Comparison of ENCODE assay signal across 26 cellular contexts in genomic region chr17:28097901-28098300, GRCh38. TPM values are rescaled to one million over a fixed set of nuclear protein-coding genes. Genes with fewer than 3 reads are reported as not detected.
A peak's percentile ranks its signal among the peaks of the same experiment; 100 is the strongest.
DNase-seq lines count a peak whose midpoint lies in the region; ATAC-seq, FAIRE-seq and TF ChIP-seq lines count a peak whose summit lies in the region.
"Had no signal": no experiment of that assay in that cellular context is flagged by ENCODE, and none has a peak within 500 bp of the region (broad histone marks: within the 10 kb centered on the region; RNA-seq: fewer than 3 reads in every experiment).

No MANE protein-coding gene starts in this region.

- peak; percentile 12 for DNase-seq in SIG-M5 treated with dmso at 0.1 percent for 504 hours (lab: John Stamatoyannopoulos, UW; ENCODE audit: unreplicated experiment)
- no peak for DNase-seq in SIG-M5 (lab: John Stamatoyannopoulos, UW)
- no peak for DNase-seq in stimulated activated naive B cell treated with anti-CD40 and anti-IgM and Interleukin-4, amounts not matched to agents 10 μg/mL and 1 μg/mL and 100 μg/mL, for 72 hours
- DNase-seq in GM19239 (ENCODE audit: insufficient read length, low spot score), result no peak
- no peak for DNase-seq in tibial nerve (ENCODE audit: low spot score in 2 of 2)
- DNase-seq: activated CD4-positive, alpha-beta T cell treated with anti-CD3 and anti-CD28 coated beads, Interleukin-2, amount 10 ng/mL, durations not matched to agents 24 days and 14 days; activated gamma-delta T cell treated with Interleukin-2 at 50 U/mL for 16 hours; aorta; CD4-positive, CD25-positive, alpha-beta regulatory T cell; cerebellar nuclear complex; DMS53; effector CD4-positive, alpha-beta T cell; IMR-90; NCI-H1048; NCI-H2081; NCI-H524; stimulated activated CD4-positive, alpha-beta T cell treated with anti-CD3 and anti-CD28 coated beads, Interleukin-15, amount 100 ng/mL, for 24 hours; stimulated activated naive CD4-positive, alpha-beta T cell treated with Interleukin-2 at 50 U/mL for 16 hours; T-helper 9 cell; tibial artery had no signal

- FAIRE-seq in GM19239 (lab: Jason Lieb, UNC), result no peak

- H3K4me1 Mint-ChIP-seq in stimulated activated naive B cell treated with anti-CD40 and anti-IgM and Interleukin-4, amounts not matched to agents 10 μg/mL and 1 μg/mL and 100 μg/mL, for 72 hours, result peaks cover 14 to 36% of the 10 kb centered on the region in 2 donors
- H3K4me1 Mint-ChIP-seq: activated CD4-positive, alpha-beta T cell treated with anti-CD3 and anti-CD28 coated beads, Interleukin-2, amount 10 ng/mL, durations not matched to agents 24 days and 14 days had no signal

- H3K36me3 Mint-ChIP-seq in stimulated activated naive B cell treated with anti-CD40 and anti-IgM and Interleukin-4, amounts not matched to agents 10 μg/mL and 1 μg/mL and 100 μg/mL, for 72 hours, result peaks cover 3 to 11% of the 10 kb centered on the region in 2 donors

- no peak overlapping the region for H2AFZ ChIP-seq in SU-DHL-6 (ENCODE audit: low read depth, low read length, severe bottlenecking)

- H3K27me3 ChIP-seq in SU-DHL-6 (ENCODE audit: low read length) (no peaks in the 10 kb centered on the region), tibial nerve (no peaks in the 10 kb centered on the region)
- H3K27me3 ChIP-seq: tibial artery had no signal

- no peak for TF ChIP-seq EP300 in tibial nerve (IDR thresholded peaks at IDR 0.05)

- no peaks in the 10 kb centered on the region for H3K27me3 Mint-ChIP-seq in stimulated activated naive B cell treated with anti-CD40 and anti-IgM and Interleukin-4, amounts not matched to agents 10 μg/mL and 1 μg/mL and 100 μg/mL, for 72 hours
- H3K27me3 Mint-ChIP-seq: activated CD4-positive, alpha-beta T cell treated with anti-CD3 and anti-CD28 coated beads, Interleukin-2, amount 10 ng/mL, durations not matched to agents 24 days and 14 days had no signal

- H3K9me3 Mint-ChIP-seq in stimulated activated naive B cell treated with anti-CD40 and anti-IgM and Interleukin-4, amounts not matched to agents 10 μg/mL and 1 μg/mL and 100 μg/mL, for 72 hours, result no peaks in the 10 kb centered on the region
- H3K9me3 Mint-ChIP-seq: activated CD4-positive, alpha-beta T cell treated with anti-CD3 and anti-CD28 coated beads, Interleukin-2, amount 10 ng/mL, durations not matched to agents 24 days and 14 days; CD4-positive, CD25-positive, alpha-beta regulatory T cell had no signal

- peaks cover 12% of the 10 kb centered on the region for H4K20me1 ChIP-seq in SU-DHL-6 (ENCODE audit: low read depth, low read length)

- H3K79me2 ChIP-seq in SU-DHL-6 (ENCODE audit: insufficient read depth, low read length), result no peaks in the 10 kb centered on the region; the same call in 1 of the 2 replicates

- peak overlapping the region; percentile 48 for H3K4me3 Mint-ChIP-seq in stimulated activated naive B cell treated with anti-CD40 and anti-IgM and Interleukin-4, amounts not matched to agents 10 μg/mL and 1 μg/mL and 100 μg/mL, for 72 hours
- H3K4me3 Mint-ChIP-seq: activated CD4-positive, alpha-beta T cell treated with anti-CD3 and anti-CD28 coated beads, Interleukin-2, amount 10 ng/mL, durations not matched to agents 24 days and 14 days had no signal

- H3K27ac ChIP-seq in SU-DHL-6 (ENCODE audit: low read depth, low read length), result no peak overlapping the region
- no peak overlapping the region for H3K27ac ChIP-seq in tibial nerve
- H3K27ac ChIP-seq: A549, tibial artery had no signal

- no peak overlapping the region for H3K9ac ChIP-seq in SU-DHL-6 (ENCODE audit: low read length)

- 83 to 84% methylated on average over 2 of the region's 2 CpGs for WGBS in tibial nerve, 2 donors

- no peak for TF ChIP-seq CTCF in SU-DHL-6 (IDR thresholded peaks at IDR 0.05; ENCODE audit: insufficient read depth, low read length, poor library complexity, severe bottlenecking)
- TF ChIP-seq CTCF in tibial nerve (IDR thresholded peaks at IDR 0.05), result no peak

- no peaks in the 10 kb centered on the region; the same call in 1 of the 2 replicates for H3F3A ChIP-seq in SU-DHL-6 (ENCODE audit: insufficient read depth)

- H3K36me3 ChIP-seq in SU-DHL-6 (ENCODE audit: low read length) (no peaks in the 10 kb centered on the region), tibial nerve (no peaks in the 10 kb centered on the region)
- H3K36me3 ChIP-seq: tibial artery had no signal

- peaks cover 0 to 5% (median 3%) of the 10 kb centered on the region in 4 donors for H3K4me1 ChIP-seq in tibial nerve
- H3K4me1 ChIP-seq: tibial artery had no signal

- peak overlapping the region; percentile 77 for H3K27ac Mint-ChIP-seq in stimulated activated naive B cell treated with anti-CD40 and anti-IgM and Interleukin-4, amounts not matched to agents 10 μg/mL and 1 μg/mL and 100 μg/mL, for 72 hours
- H3K27ac Mint-ChIP-seq: activated CD4-positive, alpha-beta T cell treated with anti-CD3 and anti-CD28 coated beads, Interleukin-2, amount 10 ng/mL, durations not matched to agents 24 days and 14 days; CD4-positive, CD25-positive, alpha-beta regulatory T cell had no signal

- no peaks in the 10 kb centered on the region for H3K9me3 ChIP-seq in SU-DHL-6 (ENCODE audit: insufficient read depth, low read length)
- H3K9me3 ChIP-seq in tibial nerve, result no peaks in the 10 kb centered on the region
- H3K9me3 ChIP-seq: A549, tibial artery had no signal

- H3K4me2 ChIP-seq in SU-DHL-6 (ENCODE audit: low read depth, low read length, poor library complexity, severe bottlenecking), result peak overlapping the region; percentile 14
- H3K4me2 ChIP-seq: A549 had no signal

- no peaks in the 10 kb centered on the region for H3K9me2 ChIP-seq in SU-DHL-6 (replicated peaks; ENCODE audit: insufficient read depth, low read length)

- H3K4me3 ChIP-seq in SU-DHL-6 (ENCODE audit: insufficient read depth, low read length, poor library complexity, severe bottlenecking), result no peak overlapping the region
- no peak overlapping the region for H3K4me3 ChIP-seq in tibial nerve
- H3K4me3 ChIP-seq: A549, tibial artery had no signal

- ATAC-seq in HG03432 (IDR thresholded peaks at IDR 0.05; ENCODE audit: unreplicated experiment), result peak; percentile 63
- ATAC-seq in stimulated activated naive B cell treated with anti-CD40 and anti-IgM and Interleukin-4, amounts not matched to agents 10 μg/mL and 1 μg/mL and 100 μg/mL, for 72 hours (replicated peaks), result peak; percentile 93 to 98
- no peak for ATAC-seq in HG03025 (IDR thresholded peaks at IDR 0.05; ENCODE audit: low FRiP score, unreplicated experiment)
- ATAC-seq: A549, esophagus mucosa, right cardiac atrium had no signal

- TF ChIP-seq POLR2A in tibial nerve (IDR thresholded peaks at IDR 0.05), result no peak

RNA-seq across cellular contexts. Expression of gene NLK, which starts 55.4 kb away (rescaled TPM):
- 10 to 100 TPM; 24.7 to 37.5 (median 32.4) TPM for total RNA-seq in tibial nerve
